Comparison of ENCODE assay signal across 26 cellular contexts in the genomic region with DNA sequence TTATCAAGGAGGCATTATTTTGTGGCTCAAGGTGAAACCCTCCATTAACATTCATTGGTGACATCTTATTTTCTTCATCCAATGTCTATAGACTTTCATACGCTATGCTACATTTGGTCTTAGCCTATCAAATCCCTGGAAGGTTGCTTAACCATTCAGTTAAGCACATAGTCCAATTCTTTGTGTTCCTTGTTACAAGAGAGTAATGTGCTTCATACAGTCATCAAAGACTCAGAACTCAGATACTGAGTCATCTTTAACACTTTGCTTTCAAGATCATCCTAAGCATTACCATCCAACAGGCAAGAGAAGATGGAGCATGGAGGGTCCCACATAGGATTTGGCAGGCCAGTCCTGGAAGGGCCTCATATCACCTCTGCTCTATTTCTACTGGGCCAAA.
"Had no signal": no experiment of that assay in that cellular context is flagged by ENCODE, and none has a peak within 500 bp of the region (broad histone marks: within the 10 kb centered on the region; RNA-seq: fewer than 3 reads in every experiment).

No MANE protein-coding gene starts in this region.

- H3K9ac ChIP-seq: neural progenitor cell, parathyroid adenoma had no signal

- H3K36me3 ChIP-seq: gastroesophageal sphincter, heart left ventricle, neural progenitor cell, right lobe of liver, thyroid gland, vagina had no signal

- H3K4me2 ChIP-seq: neural progenitor cell, smooth muscle cell had no signal

- DNase-seq: dorsolateral prefrontal cortex; effector CD4-positive, alpha-beta T cell; erythroblast; foreskin fibroblast; heart left ventricle; hippocampal formation; islet precursor cell; mesenchymal stem cell; midbrain; naive thymus-derived CD4-positive, alpha-beta T cell; right lobe of liver; stimulated activated CD4-positive, alpha-beta T cell treated with anti-CD3 and anti-CD28 coated beads, Interleukin-12 subunit alpha, Interleukin-12 subunit beta, amount 100 ng/mL, for 4 hours; stimulated activated CD4-positive, alpha-beta T cell treated with anti-CD3 and anti-CD28 coated beads, Interleukin-1b, Interleukin-23, amount 100 ng/mL, for 48 hours; stimulated activated CD4-positive, alpha-beta T cell treated with anti-CD3 and anti-CD28 coated beads, Interleukin-4, amount 100 ng/mL, for 1 hour; stimulated activated CD8-positive, alpha-beta memory T cell treated with anti-CD3 and anti-CD28 coated beads, Interleukin-4, amount 100 ng/mL, for 48 hours; stimulated activated naive CD4-positive, alpha-beta T cell; stimulated activated naive CD8-positive, alpha-beta T cell treated with anti-CD3 and anti-CD28 coated beads, Interleukin-15, amount 100 ng/mL, for 72 hours; thyroid gland; trophoblast cell had no signal

- H3K9me3 ChIP-seq: gastroesophageal sphincter, right lobe of liver, thyroid gland, vagina had no signal

- H3K27me3 ChIP-seq: dorsolateral prefrontal cortex, gastroesophageal sphincter, heart left ventricle, neural progenitor cell, right lobe of liver, thyroid gland, vagina had no signal

- H2AFZ ChIP-seq: neural progenitor cell, parathyroid adenoma had no signal

- H3K4me1 ChIP-seq: gastroesophageal sphincter, heart left ventricle, neural progenitor cell, parathyroid adenoma, right lobe of liver, thyroid gland had no signal

- H3K4me3 ChIP-seq: dorsolateral prefrontal cortex, gastroesophageal sphincter, heart left ventricle, lung, neural progenitor cell, right lobe of liver, smooth muscle cell, thyroid gland, vagina had no signal

- H3K79me2 ChIP-seq: parathyroid adenoma had no signal

- H3K27ac ChIP-seq: dorsolateral prefrontal cortex, gastroesophageal sphincter, heart left ventricle, neural progenitor cell, parathyroid adenoma, right lobe of liver, thyroid gland, vagina had no signal

- ATAC-seq: gastroesophageal sphincter; heart left ventricle; left lobe of liver; naive thymus-derived CD4-positive, alpha-beta T cell; right lobe of liver; stimulated activated naive CD8-positive, alpha-beta T cell treated with anti-CD3 and anti-CD28 coated beads, Interleukin-15, amount 100 ng/mL, for 72 hours had no signal
